Comparison of ENCODE assay signal across 1 cellular context in genomic region chr18:741931-742512, GRCh38.
A peak's percentile ranks its signal among the peaks of the same experiment; 100 is the strongest.
TF ChIP-seq lines count a peak whose summit lies in the region.

No MANE protein-coding gene starts in this region.

TF ChIP-seq in K562, 482 proteins besides CTCF, POLR2A, EP300 and RAD21 (continued from another document and continues in another):
- TF ChIP-seq ZBTB40 (IDR thresholded peaks at IDR 0.05) (peak; percentile 37; the same call in 1 of the 2 replicates), ZBTB40 (CRISPR knock-in tag; IDR thresholded peaks at IDR 0.05) (no peak), E2F3 (CRISPR knock-in tag; IDR thresholded peaks at IDR 0.05) (no peak), PRDM10 (IDR thresholded peaks at IDR 0.05; ENCODE audit: partially characterized antibody) (peak; percentile 64), ETS1 (conservative IDR thresholded peaks at IDR 0.05; ENCODE audit: control insufficient read depth, low read depth, low read length) (no peak), DACH1 (IDR thresholded peaks at IDR 0.05; ENCODE audit: partially characterized antibody) (peak; percentile 73), FOXP1 (CRISPR knock-in tag; IDR thresholded peaks at IDR 0.05) (no peak), BCOR (IDR thresholded peaks at IDR 0.05) (peak; percentile 47; the same call in 1 of the 2 replicates), MEF2D (tag; conservative IDR thresholded peaks at IDR 0.05; ENCODE audit: low read depth) (no peak), ZNF318 (IDR thresholded peaks at IDR 0.05; ENCODE audit: borderline replicate concordance in 1 of 2, low read depth in 1 of 2) (no peak), DEAF1 (CRISPR knock-in tag; IDR thresholded peaks at IDR 0.05) (peak; percentile 92), XRCC4 (IDR thresholded peaks at IDR 0.05; ENCODE audit: extremely low read depth, insufficient read depth, insufficient read length) (no peak), EGR1 (conservative IDR thresholded peaks at IDR 0.05) (no peak), ATF3 (IDR thresholded peaks at IDR 0.05) (peak; percentile 71), ATF3 (CRISPR knock-in tag; conservative IDR thresholded peaks at IDR 0.05) (no peak), NCOA1 (IDR thresholded peaks at IDR 0.05; ENCODE audit: low read depth) (no peak), GTF3C2 (IDR thresholded peaks at IDR 0.05; ENCODE audit: borderline replicate concordance, extremely low read depth, insufficient read length) (peak; percentile 37), NFE2 (IDR thresholded peaks at IDR 0.05; ENCODE audit: low read depth) (no peak), SRSF7 (optimal IDR thresholded peaks at IDR 0.05; ENCODE audit: low read depth, low read length) (no peak)
